21 cellular contexts compared by ENCODE assay signal in genomic region chr16:10557750-10558149, GRCh38. TPM values are rescaled to one million over a fixed set of nuclear protein-coding genes. Genes with fewer than 3 reads are reported as not detected.
DNase-seq lines count a peak whose midpoint lies in the region; ATAC-seq and TF ChIP-seq lines count a peak whose summit lies in the region.
"Had no signal": no experiment of that assay in that cellular context is flagged by ENCODE, and none has a peak within 500 bp of the region (broad histone marks: within the 10 kb centered on the region; RNA-seq: fewer than 3 reads in every experiment).

No MANE protein-coding gene starts in this region.

- peaks cover 5% of the 10 kb centered on the region for H3K9me3 ChIP-seq in psoas muscle
- no peaks in the 10 kb centered on the region for H3K9me3 ChIP-seq in thyroid gland
- H3K9me3 ChIP-seq: mucosa of descending colon had no signal

- peaks cover 14% of the 10 kb centered on the region for H3K4me1 Mint-ChIP-seq in activated CD4-positive, alpha-beta T cell treated with anti-CD3 and anti-CD28 coated beads for 36 hours

- TF ChIP-seq POLR2A in thyroid gland (IDR thresholded peaks at IDR 0.05): no peak

- intact Hi-C loops in activated CD4-positive, alpha-beta T cell treated with anti-CD3 and anti-CD28 coated beads for 36 hours (cut with DNase I, micrococcal nuclease): no loop called here
- intact Hi-C loops in psoas muscle (cut with DNase I) (no loop called here), thyroid gland (cut with DNase I) (no loop called here)

- H3K27ac Mint-ChIP-seq in activated CD4-positive, alpha-beta T cell treated with anti-CD3 and anti-CD28 coated beads for 36 hours: no peak overlapping the region
- H3K27ac Mint-ChIP-seq: activated B cell treated with CpG ODN at 0.5 μM for 24 hours; activated CD4-positive, alpha-beta memory T cell treated with anti-CD3 and anti-CD28 coated beads for 36 hours; CD8-positive, alpha-beta T cell; T-helper 2 cell treated with Interferon-gamma antibody and Interleukin-4, amounts not matched to agents 5 μg/mL and 100 μg/mL, for 36 hours had no signal

- peak; percentile 10 for DNase-seq in activated CD4-positive, alpha-beta T cell treated with anti-CD3 and anti-CD28 coated beads for 36 hours
- no peak for DNase-seq in activated CD4-positive, alpha-beta T cell treated with anti-CD3 and anti-CD28 coated beads for 48 hours
- DNase-seq in coronary artery (ENCODE audit: low spot score) (no peak), psoas muscle (no peak), thyroid gland (no peak), GM20000 (ENCODE audit: low spot score) (no peak), T1000 (lab: John Stamatoyannopoulos, UW) (no peak)
- no peak for DNase-seq in stimulated activated naive CD4-positive, alpha-beta T cell (lab: John Stamatoyannopoulos, UW)
- DNase-seq: activated B cell treated with CpG ODN at 0.5 μM for 24 hours; activated CD4-positive, alpha-beta memory T cell treated with anti-CD3 and anti-CD28 coated beads for 36 hours; activated T-cell treated with anti-CD3 and anti-CD28 coated beads for 4 hours; CD8-positive, alpha-beta T cell; DMS53; GF-D8; HFFc6; KBM-7; mucosa of descending colon; NCI-H526 treated with DMSO at 0.1 percent for 48 hours; RPMI8226 had no signal

- POLR2A ChIA-PET in activated CD4-positive, alpha-beta T cell treated with anti-CD3 and anti-CD28 coated beads for 36 hours (lab: Charles Lee): no interaction called here

- peaks cover 12% of the 10 kb centered on the region for H3K27me3 Mint-ChIP-seq in activated CD4-positive, alpha-beta T cell treated with anti-CD3 and anti-CD28 coated beads for 36 hours
- H3K27me3 Mint-ChIP-seq: activated B cell treated with CpG ODN at 0.5 μM for 24 hours had no signal

- H3K27ac ChIP-seq in coronary artery (peak overlapping the region; percentile 83 to 95), psoas muscle (peak overlapping the region; percentile 96), thyroid gland (peak overlapping the region in 2 of 3 donors; percentile 68 to 69)
- H3K27ac ChIP-seq: 22Rv1 had no signal

- TF ChIP-seq CTCF in coronary artery (IDR thresholded peaks at IDR 0.05) (no peak), psoas muscle (IDR thresholded peaks at IDR 0.05) (no peak), thyroid gland (IDR thresholded peaks at IDR 0.05) (no peak), GM20000 (IDR thresholded peaks at IDR 0.05; ENCODE audit: extremely low read depth, missing control alignments) (no peak)

- ATAC-seq in activated CD4-positive, alpha-beta T cell treated with anti-CD3 and anti-CD28 coated beads for 36 hours: no peak
- ATAC-seq in psoas muscle: no peak
- ATAC-seq: CD8-positive, alpha-beta T cell had no signal

- H3K4me1 ChIP-seq in psoas muscle (peaks cover 52% of the 10 kb centered on the region), thyroid gland (peaks cover 16 to 34% of the 10 kb centered on the region in 2 donors)

- no peaks in the 10 kb centered on the region for H3K36me3 Mint-ChIP-seq in activated CD4-positive, alpha-beta T cell treated with anti-CD3 and anti-CD28 coated beads for 36 hours (ENCODE audit: low read depth)
- H3K36me3 Mint-ChIP-seq: activated CD4-positive, alpha-beta memory T cell treated with anti-CD3 and anti-CD28 coated beads for 36 hours; CD8-positive, alpha-beta T cell had no signal

- CTCF ChIA-PET in activated CD4-positive, alpha-beta T cell treated with anti-CD3 and anti-CD28 coated beads for 36 hours (lab: Charles Lee): no interaction called here

- H3K36me3 ChIP-seq in psoas muscle (ENCODE audit: insufficient read depth in 1 of 2, low read depth in 1 of 2): no peaks in the 10 kb centered on the region
- no peaks in the 10 kb centered on the region for H3K36me3 ChIP-seq in thyroid gland

- H3K9me3 Mint-ChIP-seq in activated CD4-positive, alpha-beta T cell treated with anti-CD3 and anti-CD28 coated beads for 36 hours (ENCODE audit: low read depth): peaks cover 8% of the 10 kb centered on the region

- H3K4me3 Mint-ChIP-seq in activated CD4-positive, alpha-beta T cell treated with anti-CD3 and anti-CD28 coated beads for 36 hours: no peak overlapping the region
- H3K4me3 Mint-ChIP-seq: activated B cell treated with CpG ODN at 0.5 μM for 24 hours; activated CD4-positive, alpha-beta memory T cell treated with anti-CD3 and anti-CD28 coated beads for 36 hours; CD8-positive, alpha-beta T cell; T-helper 2 cell treated with Interferon-gamma antibody and Interleukin-4, amounts not matched to agents 5 μg/mL and 100 μg/mL, for 36 hours had no signal

- no peak overlapping the region for H3K4me3 ChIP-seq in coronary artery
- peak overlapping the region; percentile 57 for H3K4me3 ChIP-seq in psoas muscle
- no peak overlapping the region for H3K4me3 ChIP-seq in thyroid gland (replicated peaks in 1 of 3)
- H3K4me3 ChIP-seq: mucosa of descending colon had no signal

- 80 to 87% (median 80%) methylated on average over 5 of the region's 5 CpGs for WGBS in psoas muscle, 3 donors
- 90 to 93% methylated on average over 5 of the region's 5 CpGs for WGBS in thyroid gland, 2 donors

- H3K27me3 ChIP-seq in psoas muscle (ENCODE audit: insufficient read depth in 3 of 3, low read length in 2 of 3) (no peaks in the 10 kb centered on the region), thyroid gland (no peaks in the 10 kb centered on the region)

RNA-seq across cellular contexts. Expression of gene EMP2, which starts 22.6 kb away (rescaled TPM):
- total RNA-seq in activated CD4-positive, alpha-beta T cell treated with anti-CD3 and anti-CD28 coated beads for 36 hours: not detected
- 10 to 100 TPM; 11.0 to 25.4 (median 17.7) TPM for total RNA-seq in psoas muscle
- 10 to 100 TPM in 1 of 3 donors, 1 to 10 TPM in 2; 8.0 to 22.8 (median 9.9) TPM for polyA plus RNA-seq in psoas muscle
- 10 to 100 TPM; 17.9 to 37.5 (median 23.1) TPM for total RNA-seq in thyroid gland
- total RNA-seq: activated B cell treated with CpG ODN at 0.5 μM for 24 hours; activated CD4-positive, alpha-beta memory T cell treated with anti-CD3 and anti-CD28 coated beads for 36 hours; CD8-positive, alpha-beta T cell had no signal

Comparison
In these comparisons a context has a peak if more than half of its experiments do, and no peak if none do; other contexts are left out.
1. RNA of gene EMP2, which starts 22.6 kb away (total RNA-seq): 17.9 to 37.5 TPM in thyroid gland and 11.0 to 25.4 TPM in psoas muscle; not detected in activated CD4-positive, alpha-beta T cell treated with anti-CD3 and anti-CD28 coated beads for 36 hours; every median in the first group is over 10 times any median in the second.
2. Peak in every context shown above with its lines, with median percentiles within 50 percentile points of each other: H3K27ac ChIP-seq.